ENCODE assay signal across 9 cellular contexts in genomic region chr11:15800121-15800800, GRCh38.
A peak's percentile ranks its signal among the peaks of the same experiment; 100 is the strongest.
DNase-seq lines count a peak whose midpoint lies in the region; ATAC-seq and TF ChIP-seq lines count a peak whose summit lies in the region.
"Had no signal": no experiment of that assay in that cellular context is flagged by ENCODE, and none has a peak within 500 bp of the region (broad histone marks: within the 10 kb centered on the region; RNA-seq: fewer than 3 reads in every experiment).

No MANE protein-coding gene starts in this region.

- H3K9ac ChIP-seq in H9 (ENCODE audit: extremely low read depth, insufficient read length, low read length), result no peak overlapping the region

- intact Hi-C loops in gastrocnemius medialis (cut with DNase I; ENCODE audit: low total_unique reads), result no loop called here

- peak; percentile 80 for ATAC-seq in foreskin keratinocyte
- ATAC-seq in gastrocnemius medialis, result peak; percentile 14 to 44
- no peak for ATAC-seq in GM21576 (IDR thresholded peaks at IDR 0.05; ENCODE audit: unreplicated experiment)
- no peak for ATAC-seq in GM19324 (IDR thresholded peaks at IDR 0.05; ENCODE audit: low FRiP score, unreplicated experiment)

- no peak overlapping the region for H2BK120ac ChIP-seq in H9 (ENCODE audit: low read depth, low read length, poor library complexity, severe bottlenecking)

- no peaks in the 10 kb centered on the region for H3K9me3 Mint-ChIP-seq in H9
- H3K9me3 Mint-ChIP-seq: nephron had no signal

- peaks cover 0 to 2% of the 10 kb centered on the region in 2 experiments; a peak in 1 of 4 replicates for H3K4me1 Mint-ChIP-seq in H9

- H3K27me3 ChIP-seq in HL-60 (ENCODE audit: insufficient read depth, poor library complexity, severe bottlenecking), result no peaks in the 10 kb centered on the region
- H3K27me3 ChIP-seq in foreskin keratinocyte, result no peaks in the 10 kb centered on the region
- no peaks in the 10 kb centered on the region for H3K27me3 ChIP-seq in gastrocnemius medialis
- H3K27me3 ChIP-seq in H9 (ENCODE audit: insufficient read depth, low read length), result no peaks in the 10 kb centered on the region

- WGBS in H9 (ENCODE audit: extremely low coverage, insufficient read length, low lambda C conversion rate), result no CpG with 5 or more reads among the region's 4 CpGs

- no peak for TF ChIP-seq POLR2A in gastrocnemius medialis (IDR thresholded peaks at IDR 0.05)

- H3K36me3 ChIP-seq in gastrocnemius medialis, result no peaks in the 10 kb centered on the region

- no peaks in the 10 kb centered on the region for H3K23me2 ChIP-seq in H9 (ENCODE audit: insufficient read length, low read depth, low read length, poor library complexity, severe bottlenecking)

- no peak overlapping the region for H2AK5ac ChIP-seq in H9 (ENCODE audit: insufficient read length, low read length)

- H3K27ac ChIP-seq in HL-60 (replicated peaks) (peak overlapping the region; percentile 58), foreskin keratinocyte (no peak overlapping the region), gastrocnemius medialis (no peak overlapping the region), H9 (ENCODE audit: insufficient read length, low read depth, low read length) (no peak overlapping the region)

- no peak overlapping the region for H3K56ac ChIP-seq in H9 (ENCODE audit: insufficient read length, low read depth, low read length)

- DNase-seq in HL-60 (ENCODE audit: low read depth in 1 of 2, low spot score in 1 of 2) (peak; percentile 91), SK-MEL-5 (ENCODE audit: low read depth, low spot score) (peak; percentile 29), foreskin keratinocyte (peak; percentile 66 to 78), gastrocnemius medialis (peak; percentile 14 to 20), H9 (no peak), NK-92 (lab: John Stamatoyannopoulos, UW; ENCODE audit: unreplicated experiment) (no peak)

- no peak overlapping the region for H4K5ac ChIP-seq in H9 (ENCODE audit: insufficient read length, low read depth, low read length)

- no peak overlapping the region for H4K8ac ChIP-seq in H9 (replicated peaks; ENCODE audit: insufficient read length, low read depth, low read length)

- no peak overlapping the region for H2BK5ac ChIP-seq in H9 (ENCODE audit: insufficient read length, low read length)

- no peak overlapping the region for H2BK20ac ChIP-seq in H9 (ENCODE audit: low read depth, low read length, poor library complexity, severe bottlenecking)

- H3K4ac ChIP-seq in H9 (ENCODE audit: low read depth, low read length), result no peak overlapping the region

- no peak overlapping the region for H3K27ac Mint-ChIP-seq in H9

- no peak overlapping the region for H2AFZ ChIP-seq in H9 (ENCODE audit: low read length)

- no peak overlapping the region for H3K14ac ChIP-seq in H9 (ENCODE audit: insufficient read depth, low read length)

- no peaks in the 10 kb centered on the region for H3K9me3 ChIP-seq in gastrocnemius medialis
- no peaks in the 10 kb centered on the region for H3K9me3 ChIP-seq in H9 (ENCODE audit: control insufficient read depth, low read depth, low read length)

- H3K4me1 ChIP-seq in foreskin keratinocyte, result no peaks in the 10 kb centered on the region
- H3K4me1 ChIP-seq in gastrocnemius medialis, result peaks cover 0 to 6% of the 10 kb centered on the region in 2 donors
- no peaks in the 10 kb centered on the region for H3K4me1 ChIP-seq in H9 (ENCODE audit: insufficient read depth, low read length)

- H3K27me3 Mint-ChIP-seq in H9 (ENCODE audit: low read depth), result peaks cover 2% of the 10 kb centered on the region; the same call in 1 of the 2 replicates

- H3T11ph ChIP-seq in H9 (ENCODE audit: low read length), result no peak overlapping the region

- in situ Hi-C loops in SK-MEL-5 (cut with HindIII; ENCODE audit: low pct_unique_long_range_greater_than_20kb, low sequenced_read_pairs), result no loop called here
- in situ Hi-C loops in gastrocnemius medialis (cut with MboI; ENCODE audit: low sequenced_read_pairs in 4 of 4), result loop anchor here in 1 of 4 donors (25.0 kb wide), 1 partner anchor 812 kb away; no protein-coding TSS in a partner anchor

- H3K4me3 ChIP-seq in HL-60 (replicated peaks; ENCODE audit: insufficient read depth, low read length) (peak overlapping the region; percentile 24), gastrocnemius medialis (no peak overlapping the region)

- no peak overlapping the region for H3K23ac ChIP-seq in H9 (ENCODE audit: insufficient read length, low read depth, low read length)

- no peak overlapping the region for H4K91ac ChIP-seq in H9 (ENCODE audit: insufficient read length, low read depth, low read length)

- no peaks in the 10 kb centered on the region for H3K79me1 ChIP-seq in H9 (ENCODE audit: insufficient read depth, low read depth, low read length, poor library complexity, severe bottlenecking)

- H3K4me2 ChIP-seq in H9 (ENCODE audit: insufficient read depth, insufficient read length, low read length), result no peak overlapping the region

- H2BK12ac ChIP-seq in H9 (ENCODE audit: insufficient read length, low read depth, low read length), result no peak overlapping the region

- no peaks in the 10 kb centered on the region for H3K36me3 Mint-ChIP-seq in H9 (ENCODE audit: insufficient read depth in 1 of 3, low read depth in 3 of 3)

- H3K79me2 ChIP-seq in H9 (ENCODE audit: insufficient read depth, low read length), result no peaks in the 10 kb centered on the region

- H3K4me3 Mint-ChIP-seq in H9, result no peak overlapping the region
- H3K4me3 Mint-ChIP-seq: nephron had no signal

- H4K20me1 ChIP-seq in H9 (ENCODE audit: control insufficient read depth, insufficient read depth, insufficient read length), result no peaks in the 10 kb centered on the region

- TF ChIP-seq CTCF in HL-60 (IDR thresholded peaks at IDR 0.05; ENCODE audit: insufficient read depth, low read length), result no peak
- no peak for TF ChIP-seq CTCF in foreskin keratinocyte (conservative IDR thresholded peaks at IDR 0.05)
- TF ChIP-seq CTCF in gastrocnemius medialis (IDR thresholded peaks at IDR 0.05 in 4 of 5, conservative IDR thresholded peaks at IDR 0.05 in 1 of 5), result no peak
- TF ChIP-seq CTCF in H9 (conservative IDR thresholded peaks at IDR 0.05), result no peak

- no peak overlapping the region for H2BK15ac ChIP-seq in H9 (ENCODE audit: low read depth, low read length)

- H3K18ac ChIP-seq in H9 (ENCODE audit: insufficient read length, low read depth, low read length), result no peak overlapping the region

Comparison
In these comparisons a context has a peak if more than half of its experiments do, and no peak if none do; other contexts are left out.
1. DNase-seq: peak in HL-60 (2 of 2), SK-MEL-5 (single experiment), foreskin keratinocyte (2 of 2) and gastrocnemius medialis (2 of 2); none in H9 (single experiment) and NK-92 (single experiment).
2. ATAC-seq: peak in foreskin keratinocyte (single experiment) and gastrocnemius medialis (2 of 2); none in GM21576 (single experiment) and GM19324 (single experiment).